22 cellular contexts compared by ENCODE assay signal in the genomic region with DNA sequence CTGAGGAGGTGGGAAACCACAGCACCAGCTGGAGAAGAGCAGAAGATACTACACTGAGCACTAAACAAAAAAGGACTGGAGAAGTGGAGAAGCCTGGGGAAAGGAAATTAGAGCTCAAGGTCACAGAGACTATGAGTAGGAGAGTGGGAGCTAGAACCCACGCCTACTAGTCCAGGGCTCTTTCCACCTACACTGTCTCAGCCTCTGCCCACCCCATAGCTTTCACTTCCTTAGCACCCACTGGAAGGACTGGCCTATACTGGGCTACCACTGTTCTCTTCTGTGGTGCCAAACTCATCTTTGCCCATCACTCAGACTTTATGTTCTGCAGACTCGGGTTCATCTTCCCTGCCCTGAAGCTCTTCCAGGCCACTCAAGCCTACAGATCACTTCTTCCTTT.
A peak's percentile ranks its signal among the peaks of the same experiment; 100 is the strongest.
DNase-seq lines count a peak whose midpoint lies in the region; ATAC-seq, FAIRE-seq and TF ChIP-seq lines count a peak whose summit lies in the region.
"Had no signal": no experiment of that assay in that cellular context is flagged by ENCODE, and none has a peak within 500 bp of the region (broad histone marks: within the 10 kb centered on the region; RNA-seq: fewer than 3 reads in every experiment).

No MANE protein-coding gene starts in this region.

- WGBS in transverse colon (ENCODE audit: low coverage in 1 of 2), 2 donors, result 96 to 100% methylated on average over 1 to 2 of the region's 2 CpGs

- TF ChIP-seq EP300 in transverse colon (IDR thresholded peaks at IDR 0.05; ENCODE audit: low read depth), result no peak

- no peak overlapping the region for H3K4me3 Mint-ChIP-seq in activated T-helper 17 cell treated with anti-CD3 and anti-CD28 coated beads, Interleukin-2, amount 50 U/mL, for 72 hours
- H3K4me3 Mint-ChIP-seq: CD14-positive monocyte; CD4-positive, alpha-beta T cell; CD8-positive, alpha-beta T cell had no signal

- DNase-seq in CD1c-positive myeloid dendritic cell (ENCODE audit: extremely low spot score) (peak; percentile 60), GM12891 (ENCODE audit: insufficient read length, low spot score) (no peak), upper lobe of right lung (no peak), mucosa of gallbladder (ENCODE audit: low spot score) (no peak), transverse colon (no peak), left colon (no peak)
- DNase-seq: 8988T; BE2C; C1 segment of cervical spinal cord; Caco-2; Calu3; CD4-positive, alpha-beta T cell; CD8-positive, alpha-beta T cell; DMS79 treated with DMSO at 0.1 percent for 48 hours; GF-D8 had no signal

- TF ChIP-seq CTCF in upper lobe of right lung (IDR thresholded peaks at IDR 0.05) (no peak), transverse colon (IDR thresholded peaks at IDR 0.05) (no peak)

- no peaks in the 10 kb centered on the region for H3K9me3 ChIP-seq in upper lobe of right lung
- no peaks in the 10 kb centered on the region for H3K9me3 ChIP-seq in transverse colon
- H3K9me3 ChIP-seq: BE2C, BLaER1, Caco-2 had no signal

- H3K27me3 ChIP-seq in upper lobe of right lung (no peaks in the 10 kb centered on the region), transverse colon (no peaks in the 10 kb centered on the region)
- H3K27me3 ChIP-seq: BE2C, BLaER1 had no signal

- no peak overlapping the region for H3K27ac ChIP-seq in upper lobe of right lung
- no peak overlapping the region for H3K27ac ChIP-seq in transverse colon
- H3K27ac ChIP-seq: BLaER1 had no signal

- H3K4me1 Mint-ChIP-seq in activated T-helper 17 cell treated with anti-CD3 and anti-CD28 coated beads, Interleukin-2, amount 50 U/mL, for 72 hours, result peaks cover 9% of the 10 kb centered on the region

- intact Hi-C loops in upper lobe of right lung (cut with DNase I) (no loop called here), transverse colon (cut with DNase I; ENCODE audit: low total_unique reads) (no loop called here), left colon (cut with DNase I, micrococcal nuclease) (no loop called here)

- H3K4me3 ChIP-seq in upper lobe of right lung, result no peak overlapping the region
- no peak overlapping the region for H3K4me3 ChIP-seq in transverse colon
- H3K4me3 ChIP-seq: BLaER1 had no signal

- no peaks in the 10 kb centered on the region for H3K27me3 Mint-ChIP-seq in activated T-helper 17 cell treated with anti-CD3 and anti-CD28 coated beads, Interleukin-2, amount 50 U/mL, for 72 hours
- H3K27me3 Mint-ChIP-seq: CD4-positive, alpha-beta T cell had no signal

- in situ Hi-C loops in transverse colon (cut with MboI; ENCODE audit: low pct_ligation_motif_present in 1 of 4, low pct_unique_long_range_greater_than_20kb in 1 of 4, low sequenced_read_pairs in 3 of 4), result no loop called here

- no peak for TF ChIP-seq POLR2A in GM12891 (IDR thresholded peaks at IDR 0.05; ENCODE audit: low read depth, low read length)
- TF ChIP-seq POLR2A in transverse colon (IDR thresholded peaks at IDR 0.05), result no peak

- FAIRE-seq in GM12891 (lab: Jason Lieb, UNC), result no peak
- FAIRE-seq: A204.1, D721Med, G401.6, GM19239 had no signal

- no peaks in the 10 kb centered on the region for H3K36me3 Mint-ChIP-seq in activated T-helper 17 cell treated with anti-CD3 and anti-CD28 coated beads, Interleukin-2, amount 50 U/mL, for 72 hours (ENCODE audit: low read depth)

- H3K27ac Mint-ChIP-seq in activated T-helper 17 cell treated with anti-CD3 and anti-CD28 coated beads, Interleukin-2, amount 50 U/mL, for 72 hours, result peak overlapping the region; percentile 13
- H3K27ac Mint-ChIP-seq: CD4-positive, alpha-beta T cell; CD8-positive, alpha-beta T cell had no signal

- H3K4me1 ChIP-seq in upper lobe of right lung, result no peaks in the 10 kb centered on the region
- H3K4me1 ChIP-seq in transverse colon, result peaks cover 0 to 4% (median 0%) of the 10 kb centered on the region in 4 donors
- H3K4me1 ChIP-seq: Caco-2 had no signal

- no peaks in the 10 kb centered on the region for H3K9me3 Mint-ChIP-seq in activated T-helper 17 cell treated with anti-CD3 and anti-CD28 coated beads, Interleukin-2, amount 50 U/mL, for 72 hours
- H3K9me3 Mint-ChIP-seq: CD4-positive, alpha-beta T cell; CD8-positive, alpha-beta T cell had no signal

- H3K36me3 ChIP-seq in upper lobe of right lung, result no peaks in the 10 kb centered on the region
- no peaks in the 10 kb centered on the region for H3K36me3 ChIP-seq in transverse colon

- ATAC-seq in activated T-helper 17 cell treated with anti-CD3 and anti-CD28 coated beads, Interleukin-2, amount 50 U/mL, for 72 hours (replicated peaks), result no peak
- ATAC-seq in upper lobe of right lung (peak; percentile 83), left colon (no peak)
- ATAC-seq: CD8-positive, alpha-beta T cell had no signal

TF ChIP-seq in GM12891, 5 proteins besides CTCF, POLR2A, EP300 and RAD21:
- TF ChIP-seq SPI1 (IDR thresholded peaks at IDR 0.05; ENCODE audit: low read depth, low read length) (peak; percentile 54), POLR2AphosphoS5 (IDR thresholded peaks at IDR 0.05; ENCODE audit: low read depth, low read length) (no peak), TAF1 (IDR thresholded peaks at IDR 0.05; ENCODE audit: low read depth, low read length) (no peak), POU2F2 (IDR thresholded peaks at IDR 0.05; ENCODE audit: low read depth, low read length) (no peak), PAX5 (IDR thresholded peaks at IDR 0.05; ENCODE audit: insufficient read depth, low read length, severe bottlenecking) (no peak)
